Comparison of ENCODE assay signal across 17 cellular contexts in the genomic region with DNA sequence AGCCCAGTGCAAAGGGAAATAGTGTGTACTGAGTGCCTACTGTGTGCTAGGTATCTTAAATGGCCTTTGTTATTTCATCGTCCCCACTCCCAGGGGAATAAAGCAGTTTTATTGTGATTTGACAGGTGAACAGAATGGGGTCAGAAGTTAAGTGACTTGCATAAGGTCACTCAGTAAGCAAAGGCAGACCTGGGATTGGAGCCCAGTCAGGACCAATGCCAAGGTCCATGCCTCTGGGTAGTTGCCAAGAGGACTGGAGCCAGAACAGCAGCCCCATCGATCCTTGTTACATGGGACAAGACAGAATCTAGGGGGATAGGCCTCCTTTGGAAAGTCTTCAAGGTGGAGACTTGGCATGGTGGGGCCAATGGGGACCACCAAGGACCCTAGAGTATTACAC.
"Had no signal": no experiment of that assay in that cellular context is flagged by ENCODE, and none has a peak within 500 bp of the region (broad histone marks: within the 10 kb centered on the region; RNA-seq: fewer than 3 reads in every experiment).

No MANE protein-coding gene starts in this region.

- DNase-seq: activated CD8-positive, alpha-beta memory T cell treated with anti-CD3 and anti-CD28 coated beads for 24 hours; activated CD8-positive, alpha-beta memory T cell treated with anti-CD3 and anti-CD28 coated beads, Interleukin-2, amount 50 U/mL, for 4 hours; activated T-cell treated with anti-CD3 and anti-CD28 coated beads, Interleukin-2, amount 50 U/mL, for 24 hours; immature natural killer cell; mesendoderm; naive thymus-derived CD8-positive, alpha-beta T cell; retina; T-helper 9 cell; trophoblast cell; uterus had no signal

- ATAC-seq: activated T-helper 17 cell treated with anti-CD3 and anti-CD28 coated beads, Interleukin-2, amount 50 U/mL, for 72 hours; naive thymus-derived CD8-positive, alpha-beta T cell; stimulated activated memory B cell treated with anti-CD40 and anti-IgM and Interleukin-4, amounts not matched to agents 10 μg/mL and 1 μg/mL and 100 μg/mL, for 72 hours; WTC11 had no signal

- H3K27me3 ChIP-seq: cardiac muscle cell, hepatocyte, neural progenitor cell, uterus had no signal

- H3K27ac ChIP-seq: cardiac muscle cell, epithelial cell of prostate, hepatocyte, neural progenitor cell, uterus had no signal

- H3K36me3 ChIP-seq: cardiac muscle cell, neural progenitor cell, uterus had no signal

- H3K4me1 ChIP-seq: neural progenitor cell, uterus had no signal

- H3K4me3 ChIP-seq: cardiac muscle cell, hepatocyte, neural progenitor cell, uterus had no signal

- H3K9me3 ChIP-seq: uterus had no signal
